32 cellular contexts compared by ENCODE assay signal in the genomic region with DNA sequence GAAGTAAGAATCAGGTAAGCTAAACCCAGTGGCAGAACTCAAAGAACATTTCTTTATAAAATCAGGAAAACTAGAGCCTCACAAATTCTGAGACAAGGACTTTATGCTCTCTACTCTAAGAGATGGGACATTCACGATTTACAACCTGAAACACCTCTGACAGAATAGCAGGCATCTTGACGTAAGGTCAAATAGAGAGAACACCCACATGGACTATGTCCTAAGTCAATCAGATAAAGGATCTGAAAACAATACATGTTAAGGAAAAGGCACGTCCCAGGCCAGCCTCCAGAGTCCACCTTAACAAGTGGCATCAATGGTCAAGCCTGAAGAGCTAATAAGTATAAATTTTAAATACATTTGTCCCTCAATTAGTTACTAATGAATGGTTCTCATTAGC. TPM values are rescaled to one million over a fixed set of nuclear protein-coding genes. Genes with fewer than 3 reads are reported as not detected.
"Had no signal": no experiment of that assay in that cellular context is flagged by ENCODE, and none has a peak within 500 bp of the region (broad histone marks: within the 10 kb centered on the region; RNA-seq: fewer than 3 reads in every experiment).

No MANE protein-coding gene starts in this region.

- H3K9me3 ChIP-seq: neutrophil, ovary, prostate gland, uterus had no signal

- H3K4me1 Mint-ChIP-seq: endodermal cell had no signal

- H3K9me3 Mint-ChIP-seq: activated B cell treated with CpG ODN at 0.5 μM for 24 hours; activated T-cell treated with anti-CD3 and anti-CD28 coated beads, Interleukin-2, amount 50 U/mL, for 4 hours; endodermal cell; nephron progenitor cell; stimulated activated memory B cell treated with anti-CD40 and anti-IgM and Interleukin-4, amounts not matched to agents 10 μg/mL and 1 μg/mL and 100 μg/mL, for 72 hours; stimulated activated naive CD8-positive, alpha-beta T cell treated with anti-CD3 and anti-CD28 coated beads, Interleukin-15, amount 100 ng/mL, for 72 hours; type B pancreatic cell had no signal

- H3K4me3 ChIP-seq: coronary artery, ovary, prostate gland, skin epidermis, uterus had no signal

- ATAC-seq: activated CD4-positive, alpha-beta T cell treated with anti-CD3 and anti-CD28 coated beads for 36 hours; activated T-cell treated with anti-CD3 and anti-CD28 coated beads, Interleukin-2, amount 50 U/mL, for 4 hours; esophagus mucosa; sciatic nerve; stimulated activated memory B cell treated with anti-CD40 and anti-IgM and Interleukin-4, amounts not matched to agents 10 μg/mL and 1 μg/mL and 100 μg/mL, for 72 hours; stimulated activated naive CD8-positive, alpha-beta T cell treated with anti-CD3 and anti-CD28 coated beads, Interleukin-15, amount 100 ng/mL, for 72 hours had no signal

- H3K36me3 ChIP-seq: brain microvascular endothelial cell, ovary, prostate gland, uterus had no signal

- H3K4me3 Mint-ChIP-seq: activated B cell treated with CpG ODN at 0.5 μM for 24 hours; activated CD4-positive, alpha-beta T cell treated with anti-CD3 and anti-CD28 coated beads for 36 hours; activated naive CD8-positive, alpha-beta T cell; activated T-cell treated with anti-CD3 and anti-CD28 coated beads, Interleukin-2, amount 50 U/mL, for 4 hours; endodermal cell; nephron progenitor cell; stimulated activated memory B cell treated with anti-CD40 and anti-IgM and Interleukin-4, amounts not matched to agents 10 μg/mL and 1 μg/mL and 100 μg/mL, for 72 hours; stimulated activated naive CD8-positive, alpha-beta T cell treated with anti-CD3 and anti-CD28 coated beads, Interleukin-15, amount 100 ng/mL, for 72 hours; type B pancreatic cell had no signal

- H3K4me1 ChIP-seq: uterus had no signal

- DNase-seq: activated B cell treated with CpG ODN at 0.5 μM for 24 hours; activated CD4-positive, alpha-beta T cell treated with anti-CD3 and anti-CD28 coated beads for 36 hours; activated CD4-positive, alpha-beta T cell treated with anti-CD3 and anti-CD28 coated beads, Interleukin-2, amount 50 U/mL, for 48 hours; activated CD8-positive, alpha-beta memory T cell treated with anti-CD3 and anti-CD28 coated beads, Interleukin-2, amount 50 U/mL, for 48 hours; activated naive CD4-positive, alpha-beta T cell; activated T-cell treated with anti-CD3 and anti-CD28 coated beads, Interleukin-2, amount 50 U/mL, for 4 hours; amniotic stem cell; brain microvascular endothelial cell; foreskin fibroblast; head of caudate nucleus; hippocampal formation; kidney; mesenchymal stem cell; nephron progenitor cell; ovary; retina; stimulated activated CD4-positive, alpha-beta T cell treated with anti-CD3 and anti-CD28 coated beads, Interleukin-4, amount 100 ng/mL, for 24 hours; stimulated activated naive CD8-positive, alpha-beta T cell treated with anti-CD3 and anti-CD28 coated beads, Interleukin-15, amount 100 ng/mL, for 72 hours; substantia nigra; uterus had no signal

- H3K27ac Mint-ChIP-seq: activated B cell treated with CpG ODN at 0.5 μM for 24 hours; activated CD4-positive, alpha-beta T cell treated with anti-CD3 and anti-CD28 coated beads for 36 hours; nephron progenitor cell; stimulated activated memory B cell treated with anti-CD40 and anti-IgM and Interleukin-4, amounts not matched to agents 10 μg/mL and 1 μg/mL and 100 μg/mL, for 72 hours; stimulated activated naive CD8-positive, alpha-beta T cell treated with anti-CD3 and anti-CD28 coated beads, Interleukin-15, amount 100 ng/mL, for 72 hours; type B pancreatic cell had no signal

- H3K27me3 Mint-ChIP-seq: activated B cell treated with CpG ODN at 0.5 μM for 24 hours; activated CD4-positive, alpha-beta T cell treated with anti-CD3 and anti-CD28 coated beads for 36 hours; activated naive CD8-positive, alpha-beta T cell; stimulated activated memory B cell treated with anti-CD40 and anti-IgM and Interleukin-4, amounts not matched to agents 10 μg/mL and 1 μg/mL and 100 μg/mL, for 72 hours; stimulated activated naive CD8-positive, alpha-beta T cell treated with anti-CD3 and anti-CD28 coated beads, Interleukin-15, amount 100 ng/mL, for 72 hours; type B pancreatic cell had no signal

RNA-seq across cellular contexts. Expression of gene SYCP3, which starts 39.9 kb away (rescaled TPM):
- total RNA-seq: astrocyte, cardiac septum, endodermal cell, ovary, sciatic nerve had no signal
